In the genomic region with DNA sequence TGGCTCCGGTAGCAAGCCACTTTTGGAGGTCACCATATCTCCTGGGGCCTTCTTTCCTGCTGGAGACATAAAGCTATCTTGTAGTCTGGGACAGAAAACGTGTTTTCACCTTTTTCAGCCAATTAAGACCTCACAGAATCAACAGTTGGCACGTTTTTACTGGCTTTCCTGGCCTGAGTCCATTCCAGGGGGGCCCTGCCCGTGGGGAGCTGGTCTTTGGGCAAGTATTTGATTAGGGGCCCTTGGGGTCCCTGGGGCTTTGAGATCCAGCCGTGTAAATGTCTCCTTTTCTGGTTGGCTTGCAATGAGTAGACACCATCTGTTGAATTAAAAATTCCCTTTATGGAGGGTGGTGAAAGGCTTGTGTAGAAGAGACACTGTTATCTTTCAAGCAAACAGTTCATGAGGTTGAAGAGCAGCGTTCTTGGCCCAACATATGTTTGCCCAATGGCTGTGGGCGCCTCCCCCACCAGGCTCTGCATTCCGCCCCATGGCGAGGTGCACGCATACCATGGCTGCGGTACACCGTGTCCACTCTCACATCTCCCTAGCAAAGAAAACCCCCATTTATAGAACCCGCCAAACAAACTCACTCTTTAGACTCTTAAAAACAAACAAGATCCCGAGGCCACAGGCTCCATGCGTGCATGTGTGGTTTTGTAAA, we compare ENCODE assay signal across 1 cellular context.
TF ChIP-seq lines count a peak whose summit lies in the region.

No MANE protein-coding gene starts in this region.

TF ChIP-seq in HepG2, 621 proteins besides CTCF, POLR2A, EP300 and RAD21 (continued from another document and continues in another):
- TF ChIP-seq, protein P1, sequence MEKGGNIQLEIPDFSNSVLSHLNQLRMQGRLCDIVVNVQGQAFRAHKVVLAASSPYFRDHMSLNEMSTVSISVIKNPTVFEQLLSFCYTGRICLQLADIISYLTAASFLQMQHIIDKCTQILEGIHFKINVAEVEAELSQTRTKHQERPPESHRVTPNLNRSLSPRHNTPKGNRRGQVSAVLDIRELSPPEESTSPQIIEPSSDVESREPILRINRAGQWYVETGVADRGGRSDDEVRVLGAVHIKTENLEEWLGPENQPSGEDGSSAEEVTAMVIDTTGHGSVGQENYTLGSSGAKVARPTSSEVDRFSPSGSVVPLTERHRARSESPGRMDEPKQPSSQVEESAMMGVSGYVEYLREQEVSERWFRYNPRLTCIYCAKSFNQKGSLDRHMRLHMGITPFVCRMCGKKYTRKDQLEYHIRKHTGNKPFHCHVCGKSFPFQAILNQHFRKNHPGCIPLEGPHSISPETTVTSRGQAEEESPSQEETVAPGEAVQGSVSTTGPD (CRISPR knock-in tag; IDR thresholded peaks at IDR 0.05), result peak; percentile 96
- TF ChIP-seq GMEB1 (CRISPR knock-in tag; IDR thresholded peaks at IDR 0.05; ENCODE audit: borderline replicate concordance) (peak; percentile 25; the same call in 1 of the 2 replicates), ZMAT3 (CRISPR knock-in tag; conservative IDR thresholded peaks at IDR 0.05) (peak; percentile 73; the same call in 1 of the 2 replicates), KLF15 (CRISPR knock-in tag; IDR thresholded peaks at IDR 0.05; ENCODE audit: borderline replicate concordance) (no peak), SMAD3 (CRISPR knock-in tag; IDR thresholded peaks at IDR 0.05) (peak; percentile 75; the same call in 1 of the 2 replicates), GLMP (CRISPR knock-in tag; IDR thresholded peaks at IDR 0.05; ENCODE audit: borderline replicate concordance) (no peak), ZFYVE20 (CRISPR knock-in tag; IDR thresholded peaks at IDR 0.05; ENCODE audit: borderline replicate concordance, low read depth) (no peak), PAWR (CRISPR knock-in tag; IDR thresholded peaks at IDR 0.05; ENCODE audit: borderline replicate concordance) (no peak), ZFP1 (CRISPR knock-in tag; IDR thresholded peaks at IDR 0.05) (no peak; the same call in 1 of the 2 replicates), RELA (CRISPR knock-in tag; IDR thresholded peaks at IDR 0.05) (0 out of 2 replicates have a peak, but pooled peaks have one; percentile 58), FOXK1 (CRISPR knock-in tag; IDR thresholded peaks at IDR 0.05; ENCODE audit: borderline replicate concordance, low read depth) (no peak), SALL1 (CRISPR knock-in tag; IDR thresholded peaks at IDR 0.05) (peak; percentile 99), U2AF2 (IDR thresholded peaks at IDR 0.05; ENCODE audit: low read depth, low read length) (no peak), ZBED4 (CRISPR knock-in tag; IDR thresholded peaks at IDR 0.05; ENCODE audit: borderline replicate concordance) (peak; percentile 68; the same call in 1 of the 2 replicates), LRRFIP1 (CRISPR knock-in tag; conservative IDR thresholded peaks at IDR 0.05) (no peak), TFE3 (CRISPR knock-in tag; IDR thresholded peaks at IDR 0.05) (peak; percentile 88), BCL3 (CRISPR knock-in tag; IDR thresholded peaks at IDR 0.05) (peak; percentile 77; the same call in 1 of the 2 replicates), MED8 (CRISPR knock-in tag; IDR thresholded peaks at IDR 0.05; ENCODE audit: insufficient replicate concordance) (peak; percentile 98), XRCC5 (optimal IDR thresholded peaks at IDR 0.05; ENCODE audit: low read length) (peak; percentile 54), POLR2G (IDR thresholded peaks at IDR 0.05; ENCODE audit: low read depth, low read length) (no peak; the same call in 1 of the 2 replicates), EED (CRISPR knock-in tag; IDR thresholded peaks at IDR 0.05) (no peak), AHR (CRISPR knock-in tag; IDR thresholded peaks at IDR 0.05) (peak; percentile 58; the same call in 1 of the 2 replicates), TOPORS (CRISPR knock-in tag; IDR thresholded peaks at IDR 0.05) (no peak; the same call in 1 of the 2 replicates), GFI1 (CRISPR knock-in tag; IDR thresholded peaks at IDR 0.05; ENCODE audit: borderline replicate concordance) (peak; percentile 69; the same call in 1 of the 2 replicates), NFYC (CRISPR knock-in tag; IDR thresholded peaks at IDR 0.05) (no peak; the same call in 1 of the 2 replicates), GATAD1 (CRISPR knock-in tag; IDR thresholded peaks at IDR 0.05) (peak; percentile 61), SSRP1 (CRISPR knock-in tag; IDR thresholded peaks at IDR 0.05) (no peak), HMG20A (CRISPR knock-in tag; IDR thresholded peaks at IDR 0.05; ENCODE audit: borderline replicate concordance) (peak; percentile 87; the same call in 1 of the 2 replicates), FOSL2 (CRISPR knock-in tag; IDR thresholded peaks at IDR 0.05) (peak; percentile 79), CREM (IDR thresholded peaks at IDR 0.05) (peak; percentile 91), CREM (CRISPR knock-in tag; IDR thresholded peaks at IDR 0.05) (no peak), SP2 (CRISPR knock-in tag; IDR thresholded peaks at IDR 0.05) (no peak), ZSCAN30 (CRISPR knock-in tag; IDR thresholded peaks at IDR 0.05) (no peak), ZSCAN25 (CRISPR knock-in tag; IDR thresholded peaks at IDR 0.05) (peak; percentile 57; the same call in 1 of the 2 replicates), ARNT (IDR thresholded peaks at IDR 0.05) (no peak), ZNF615 (CRISPR knock-in tag; IDR thresholded peaks at IDR 0.05; ENCODE audit: borderline replicate concordance) (0 out of 2 replicates have a peak, but pooled peaks have one; percentile 71), ZBTB3 (CRISPR knock-in tag; IDR thresholded peaks at IDR 0.05; ENCODE audit: borderline replicate concordance, low read depth) (no peak), ZNF7 (CRISPR knock-in tag; IDR thresholded peaks at IDR 0.05) (no peak), ZNF354B (CRISPR knock-in tag; IDR thresholded peaks at IDR 0.05) (no peak), DR1 (CRISPR knock-in tag; IDR thresholded peaks at IDR 0.05) (no peak), SRSF1 (optimal IDR thresholded peaks at IDR 0.05; ENCODE audit: low read depth, low read length) (no peak)
- TF ChIP-seq, protein P2, sequence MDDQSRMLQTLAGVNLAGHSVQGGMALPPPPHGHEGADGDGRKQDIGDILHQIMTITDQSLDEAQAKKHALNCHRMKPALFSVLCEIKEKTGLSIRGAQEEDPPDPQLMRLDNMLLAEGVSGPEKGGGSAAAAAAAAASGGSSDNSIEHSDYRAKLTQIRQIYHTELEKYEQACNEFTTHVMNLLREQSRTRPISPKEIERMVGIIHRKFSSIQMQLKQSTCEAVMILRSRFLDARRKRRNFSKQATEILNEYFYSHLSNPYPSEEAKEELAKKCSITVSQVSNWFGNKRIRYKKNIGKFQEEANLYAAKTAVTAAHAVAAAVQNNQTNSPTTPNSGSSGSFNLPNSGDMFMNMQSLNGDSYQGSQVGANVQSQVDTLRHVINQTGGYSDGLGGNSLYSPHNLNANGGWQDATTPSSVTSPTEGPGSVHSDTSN (CRISPR knock-in tag; IDR thresholded peaks at IDR 0.05; ENCODE audit: borderline replicate concordance), result no peak
- TF ChIP-seq, protein P3, sequence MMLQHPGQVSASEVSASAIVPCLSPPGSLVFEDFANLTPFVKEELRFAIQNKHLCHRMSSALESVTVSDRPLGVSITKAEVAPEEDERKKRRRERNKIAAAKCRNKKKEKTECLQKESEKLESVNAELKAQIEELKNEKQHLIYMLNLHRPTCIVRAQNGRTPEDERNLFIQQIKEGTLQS (CRISPR knock-in tag; IDR thresholded peaks at IDR 0.05), result 0 out of 2 replicates have a peak, but pooled peaks have one; percentile 27
- TF ChIP-seq, protein P4, sequence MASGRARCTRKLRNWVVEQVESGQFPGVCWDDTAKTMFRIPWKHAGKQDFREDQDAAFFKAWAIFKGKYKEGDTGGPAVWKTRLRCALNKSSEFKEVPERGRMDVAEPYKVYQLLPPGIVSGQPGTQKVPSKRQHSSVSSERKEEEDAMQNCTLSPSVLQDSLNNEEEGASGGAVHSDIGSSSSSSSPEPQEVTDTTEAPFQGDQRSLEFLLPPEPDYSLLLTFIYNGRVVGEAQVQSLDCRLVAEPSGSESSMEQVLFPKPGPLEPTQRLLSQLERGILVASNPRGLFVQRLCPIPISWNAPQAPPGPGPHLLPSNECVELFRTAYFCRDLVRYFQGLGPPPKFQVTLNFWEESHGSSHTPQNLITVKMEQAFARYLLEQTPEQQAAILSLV (CRISPR knock-in tag; IDR thresholded peaks at IDR 0.05; ENCODE audit: borderline replicate concordance), result peak; percentile 83; the same call in 1 of the 2 replicates
